ENCODE assay signal across 1 cellular context in genomic region chr3:152595975-152596832, GRCh38.
TF ChIP-seq lines count a peak whose summit lies in the region.

No MANE protein-coding gene starts in this region.

TF ChIP-seq in HepG2, 621 proteins besides CTCF, POLR2A, EP300 and RAD21 (continued from another document):
- TF ChIP-seq THAP9 (CRISPR knock-in tag; IDR thresholded peaks at IDR 0.05; ENCODE audit: borderline replicate concordance) (no peak), SRF (IDR thresholded peaks at IDR 0.05; ENCODE audit: low read depth, low read length) (peak; percentile 87), ZNF264 (CRISPR knock-in tag; IDR thresholded peaks at IDR 0.05) (no peak), ZNF75D (CRISPR knock-in tag; IDR thresholded peaks at IDR 0.05; ENCODE audit: borderline replicate concordance) (no peak), PPARG (CRISPR knock-in tag; conservative IDR thresholded peaks at IDR 0.05) (no peak), ZNF18 (CRISPR knock-in tag; IDR thresholded peaks at IDR 0.05; ENCODE audit: insufficient replicate concordance) (no peak), TBX2 (CRISPR knock-in tag; IDR thresholded peaks at IDR 0.05; ENCODE audit: borderline replicate concordance) (no peak), SMC3 (IDR thresholded peaks at IDR 0.05; ENCODE audit: low read length) (no peak), ZNF883 (CRISPR knock-in tag; IDR thresholded peaks at IDR 0.05; ENCODE audit: not compliant biosample characterization) (no peak), ZNF530 (CRISPR knock-in tag; IDR thresholded peaks at IDR 0.05; ENCODE audit: low read depth) (no peak), HNRNPL (IDR thresholded peaks at IDR 0.05; ENCODE audit: low read depth, low read length) (no peak), CCAR2 (optimal IDR thresholded peaks at IDR 0.05; ENCODE audit: low read depth, low read length) (no peak), ZBTB7A (CRISPR knock-in tag; IDR thresholded peaks at IDR 0.05) (no peak), SP5 (CRISPR knock-in tag; IDR thresholded peaks at IDR 0.05; ENCODE audit: borderline replicate concordance, low read depth) (peak; percentile 50; the same call in 1 of the 2 replicates), NR2F1 (CRISPR knock-in tag; IDR thresholded peaks at IDR 0.05) (no peak), RORA (CRISPR knock-in tag; IDR thresholded peaks at IDR 0.05) (no peak), TMF1 (CRISPR knock-in tag; IDR thresholded peaks at IDR 0.05; ENCODE audit: low read depth) (no peak), ATF4 (CRISPR knock-in tag; IDR thresholded peaks at IDR 0.05) (no peak), HNF4A (CRISPR knock-in tag; IDR thresholded peaks at IDR 0.05) (peak; percentile 66; the same call in 1 of the 2 replicates), ZZZ3 (CRISPR knock-in tag; IDR thresholded peaks at IDR 0.05; ENCODE audit: borderline replicate concordance) (no peak)
- TF ChIP-seq, protein P1, sequence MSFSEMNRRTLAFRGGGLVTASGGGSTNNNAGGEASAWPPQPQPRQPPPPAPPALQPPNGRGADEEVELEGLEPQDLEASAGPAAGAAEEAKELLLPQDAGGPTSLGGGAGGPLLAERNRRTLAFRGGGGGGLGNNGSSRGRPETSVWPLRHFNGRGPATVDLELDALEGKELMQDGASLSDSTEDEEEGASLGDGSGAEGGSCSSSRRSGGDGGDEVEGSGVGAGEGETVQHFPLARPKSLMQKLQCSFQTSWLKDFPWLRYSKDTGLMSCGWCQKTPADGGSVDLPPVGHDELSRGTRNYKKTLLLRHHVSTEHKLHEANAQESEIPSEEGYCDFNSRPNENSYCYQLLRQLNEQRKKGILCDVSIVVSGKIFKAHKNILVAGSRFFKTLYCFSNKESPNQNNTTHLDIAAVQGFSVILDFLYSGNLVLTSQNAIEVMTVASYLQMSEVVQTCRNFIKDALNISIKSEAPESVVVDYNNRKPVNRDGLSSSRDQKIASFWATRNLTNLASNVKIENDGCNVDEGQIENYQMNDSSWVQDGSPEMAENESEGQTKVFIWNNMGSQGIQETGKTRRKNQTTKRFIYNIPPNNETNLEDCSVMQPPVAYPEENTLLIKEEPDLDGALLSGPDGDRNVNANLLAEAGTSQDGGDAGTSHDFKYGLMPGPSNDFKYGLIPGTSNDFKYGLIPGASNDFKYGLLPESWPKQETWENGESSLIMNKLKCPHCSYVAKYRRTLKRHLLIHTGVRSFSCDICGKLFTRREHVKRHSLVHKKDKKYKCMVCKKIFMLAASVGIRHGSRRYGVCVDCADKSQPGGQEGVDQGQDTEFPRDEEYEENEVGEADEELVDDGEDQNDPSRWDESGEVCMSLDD (CRISPR knock-in tag; IDR thresholded peaks at IDR 0.05; ENCODE audit: borderline replicate concordance): no peak
